8 cellular contexts compared by ENCODE assay signal in the genomic region with DNA sequence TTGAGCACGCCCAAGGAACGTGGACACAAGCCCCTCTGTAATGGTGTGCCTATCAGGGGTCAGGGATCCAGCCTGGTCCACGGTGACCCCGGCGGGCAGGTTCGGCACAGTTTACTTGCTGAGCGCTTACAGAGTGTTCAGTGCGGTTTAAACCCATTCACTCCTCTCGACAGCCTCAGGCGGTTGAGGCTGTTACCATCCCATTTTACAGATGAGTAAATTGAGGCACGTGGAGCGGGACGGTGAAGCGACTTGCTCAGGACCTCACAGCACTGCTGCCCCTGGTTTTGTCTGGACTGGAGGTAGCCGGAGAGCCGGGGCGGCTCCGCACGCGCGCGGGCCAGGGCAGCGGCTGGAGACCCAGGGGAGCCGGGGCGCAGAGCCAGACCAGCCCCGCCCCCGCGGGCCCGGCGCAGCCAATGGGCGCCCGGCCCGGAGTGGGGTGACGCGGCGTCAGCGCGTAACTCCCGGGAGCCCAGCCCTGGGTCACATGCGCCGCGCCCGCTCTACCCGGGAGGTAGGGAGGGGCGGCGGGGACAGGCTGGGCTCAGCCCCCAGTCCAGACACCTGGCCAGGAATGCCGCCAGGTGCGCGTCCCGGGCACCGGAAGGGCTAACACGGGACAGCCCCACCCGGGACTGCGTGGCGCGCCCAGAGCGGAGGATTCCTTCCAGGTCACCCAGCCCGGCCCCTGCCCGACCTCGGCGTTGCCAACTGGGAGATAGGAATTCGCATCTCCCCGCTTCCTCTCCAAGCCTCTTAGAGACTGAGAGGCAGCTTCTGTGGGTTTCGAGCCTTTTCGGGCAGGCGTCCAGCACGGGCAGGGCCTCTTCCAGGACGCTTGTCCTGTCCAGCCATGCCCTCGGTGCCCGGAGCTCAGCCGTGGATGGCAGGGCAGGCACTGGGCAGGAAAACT. TPM values are rescaled to one million over a fixed set of nuclear protein-coding genes. Genes with fewer than 3 reads are reported as not detected.
DNase-seq lines count a peak whose midpoint lies in the region; ATAC-seq, FAIRE-seq and TF ChIP-seq lines count a peak whose summit lies in the region.

No MANE protein-coding gene starts in this region.

- TF ChIP-seq CTCF in fibroblast of mammary gland (conservative IDR thresholded peaks at IDR 0.05; ENCODE audit: control insufficient read depth, insufficient read depth, low read depth, low read length), result no peak

- peak; percentile 18 for FAIRE-seq in RCC 7860 (lab: Jason Lieb, UNC)

- H3K36me3 Mint-ChIP-seq in naive thymus-derived CD8-positive, alpha-beta T cell, result peaks cover 0 to 4% (median 0%) of the 10 kb centered on the region in 3 donors

- no peaks in the 10 kb centered on the region for H3K9me3 Mint-ChIP-seq in naive thymus-derived CD8-positive, alpha-beta T cell

- H3K4me3 Mint-ChIP-seq in naive thymus-derived CD8-positive, alpha-beta T cell, result peak overlapping the region; percentile 61 to 93 (median 78)

- POLR2A ChIA-PET in naive thymus-derived CD8-positive, alpha-beta T cell (lab: Charles Lee), result interaction anchor here (0.8 to 8.9 kb wide), 5 partner anchors 10 to 90 kb away, joined by 3 to 166 read pairs (median 25); no protein-coding TSS in a partner anchor

- H3K4me3 ChIP-seq in fibroblast of mammary gland (ENCODE audit: control insufficient read depth, low read depth, low read length), result peak overlapping the region; percentile 38

- DNase-seq in COR-L47 (lab: John Stamatoyannopoulos, UW) (peak; percentile 65), HuH-7 (ENCODE audit: low spot score) (peak; percentile 98), RCC 7860 (ENCODE audit: low spot score) (peak; percentile 69), fibroblast of mammary gland (ENCODE audit: low read depth) (peak; percentile 90)
- peak; percentile 73 for DNase-seq in activated T-helper 9 cell treated with anti-CD3 and anti-CD28 coated beads, Interleukin-2, amount 50 U/mL, for 16 hours (ENCODE audit: low read depth)
- peak; percentile 64 to 81 (median 76) for DNase-seq in naive thymus-derived CD8-positive, alpha-beta T cell
- peak; percentile 52 to 76 (median 70) for DNase-seq in stimulated activated naive CD4-positive, alpha-beta T cell (lab: John Stamatoyannopoulos, UW)

- peaks cover 22 to 56% (median 49%) of the 10 kb centered on the region in 4 donors for H3K4me1 Mint-ChIP-seq in naive thymus-derived CD8-positive, alpha-beta T cell

- no peaks in the 10 kb centered on the region for H3K27me3 Mint-ChIP-seq in naive thymus-derived CD8-positive, alpha-beta T cell

- peak overlapping the region; percentile 79 to 99 (median 90) for H3K27ac Mint-ChIP-seq in naive thymus-derived CD8-positive, alpha-beta T cell

- ATAC-seq in GM21390 (IDR thresholded peaks at IDR 0.05; ENCODE audit: unreplicated experiment), result peak; percentile 57
- ATAC-seq in naive thymus-derived CD8-positive, alpha-beta T cell, result peak; percentile 51 to 61

RNA-seq across cellular contexts. Expression of gene SREBF1, which starts 3.3 kb away (rescaled TPM):
- total RNA-seq in naive thymus-derived CD8-positive, alpha-beta T cell, result 10 to 100 TPM; 40.6 to 43.8 TPM
- polyA plus RNA-seq in naive thymus-derived CD8-positive, alpha-beta T cell, result 10 to 100 TPM; 16.3 to 57.0 (median 44.8) TPM

Comparison
In these comparisons a context has a peak if more than half of its experiments do, and no peak if none do; other contexts are left out.
1. Peak in every context shown above with its lines: DNase-seq, ATAC-seq and H3K4me3 ChIP-seq.